ENCODE assay signal across 2 cellular contexts in the genomic region with DNA sequence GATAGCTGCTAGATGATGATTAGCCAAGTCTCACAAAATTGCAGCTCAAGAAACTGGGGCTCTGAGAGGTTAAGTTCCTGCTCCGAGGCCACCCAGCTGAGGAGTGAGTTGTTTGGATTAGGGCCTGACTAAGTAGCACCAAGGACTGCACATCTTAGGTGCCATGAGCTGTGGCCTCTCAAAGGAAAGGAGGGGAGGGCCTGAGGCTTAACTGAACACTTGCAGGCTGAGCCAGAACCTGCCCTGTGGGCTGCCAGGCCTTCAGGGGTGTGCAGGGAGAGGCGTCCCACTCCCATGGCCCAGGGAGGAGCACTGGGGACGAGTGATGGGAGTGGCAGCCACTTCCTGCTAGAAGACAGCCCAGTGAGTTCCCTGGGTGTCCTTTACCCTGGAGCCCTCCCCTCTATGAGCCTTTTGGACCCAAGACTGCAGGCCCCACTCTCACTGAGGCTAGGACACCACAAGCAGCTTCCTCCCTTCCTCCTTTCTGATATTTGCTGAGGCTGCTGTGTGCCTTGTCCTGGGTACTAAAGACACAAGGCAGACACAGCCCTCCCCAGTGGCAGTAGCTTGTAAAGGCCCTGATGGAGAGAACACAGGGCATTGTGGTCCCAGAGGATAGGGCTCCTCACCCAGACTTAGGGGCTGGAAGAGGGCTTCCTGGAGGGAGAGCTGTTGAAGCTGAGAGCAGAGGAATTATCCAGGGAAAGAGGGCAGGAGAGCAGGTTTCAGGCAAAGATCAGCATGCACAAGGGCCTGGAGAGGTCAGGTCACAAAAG.
TF ChIP-seq lines count a peak whose summit lies in the region.

No MANE protein-coding gene starts in this region.

TF ChIP-seq in HepG2, 621 proteins besides CTCF, POLR2A, EP300 and RAD21:
- no peak for TF ChIP-seq CEBPB (IDR thresholded peaks at IDR 0.05; ENCODE audit: borderline replicate concordance, low read depth, low read length)
- no peak for TF ChIP-seq ZSCAN25 (CRISPR knock-in tag; IDR thresholded peaks at IDR 0.05)
- TF ChIP-seq ESRRA (CRISPR knock-in tag; IDR thresholded peaks at IDR 0.05; ENCODE audit: low read depth), result no peak
- TF ChIP-seq NRL (CRISPR knock-in tag; IDR thresholded peaks at IDR 0.05; ENCODE audit: borderline replicate concordance), result no peak
- TF ChIP-seq MAZ (IDR thresholded peaks at IDR 0.05; ENCODE audit: borderline replicate concordance, low read depth, low read length), result no peak
- TF ChIP-seq MAZ (CRISPR knock-in tag; IDR thresholded peaks at IDR 0.05; ENCODE audit: low read depth), result no peak
- no peak for TF ChIP-seq TEAD2 (CRISPR knock-in tag; IDR thresholded peaks at IDR 0.05)
- TF ChIP-seq ZNF292 (CRISPR knock-in tag; IDR thresholded peaks at IDR 0.05; ENCODE audit: borderline replicate concordance, low read depth), result no peak

TF ChIP-seq in H1, 55 proteins besides CTCF, POLR2A, EP300 and RAD21:
- no peak for TF ChIP-seq SUZ12 (IDR thresholded peaks at IDR 0.05; ENCODE audit: low read length)
- TF ChIP-seq TEAD4 (IDR thresholded peaks at IDR 0.05; ENCODE audit: low read depth, low read length), result no peak
- TF ChIP-seq ASH2L (IDR thresholded peaks at IDR 0.05; ENCODE audit: low read length), result no peak
- no peak for TF ChIP-seq TBP (IDR thresholded peaks at IDR 0.05; ENCODE audit: low read depth, low read length)
- TF ChIP-seq, protein P1, sequence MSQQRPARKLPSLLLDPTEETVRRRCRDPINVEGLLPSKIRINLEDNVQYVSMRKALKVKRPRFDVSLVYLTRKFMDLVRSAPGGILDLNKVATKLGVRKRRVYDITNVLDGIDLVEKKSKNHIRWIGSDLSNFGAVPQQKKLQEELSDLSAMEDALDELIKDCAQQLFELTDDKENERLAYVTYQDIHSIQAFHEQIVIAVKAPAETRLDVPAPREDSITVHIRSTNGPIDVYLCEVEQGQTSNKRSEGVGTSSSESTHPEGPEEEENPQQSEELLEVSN (IDR thresholded peaks at IDR 0.05), result no peak
- no peak for TF ChIP-seq ZNF274 (IDR thresholded peaks at IDR 0.05; ENCODE audit: borderline replicate concordance, extremely low read depth, low read length)
- TF ChIP-seq NRF1 (IDR thresholded peaks at IDR 0.05; ENCODE audit: low read depth, low read length), result no peak
- TF ChIP-seq EGR1 (IDR thresholded peaks at IDR 0.05; ENCODE audit: borderline replicate concordance, low read depth, low read length), result no peak
- no peak for TF ChIP-seq CHD1 (IDR thresholded peaks at IDR 0.05; ENCODE audit: low read depth, low read length)
